8 cellular contexts compared by ENCODE assay signal in genomic region chr5:159207616-159208507, GRCh38. TPM values are rescaled to one million over a fixed set of nuclear protein-coding genes. Genes with fewer than 3 reads are reported as not detected.
DNase-seq lines count a peak whose midpoint lies in the region; ATAC-seq and TF ChIP-seq lines count a peak whose summit lies in the region.

No MANE protein-coding gene starts in this region.

- peak; percentile 20 for TF ChIP-seq EP300 in neural cell (conservative IDR thresholded peaks at IDR 0.05; ENCODE audit: poor library complexity, severe bottlenecking)

- peaks cover 77% of the 10 kb centered on the region for H3K4me1 Mint-ChIP-seq in stimulated activated naive CD8-positive, alpha-beta T cell treated with anti-CD3 and anti-CD28 coated beads, Interleukin-15, Interleukin-2, amounts not matched to agents 100 ng/mL and 50 ng/mL, for 24 hours (ENCODE audit: low read depth)

- no peaks in the 10 kb centered on the region for H3K9me3 Mint-ChIP-seq in stimulated activated naive CD8-positive, alpha-beta T cell treated with anti-CD3 and anti-CD28 coated beads, Interleukin-15, Interleukin-2, amounts not matched to agents 100 ng/mL and 50 ng/mL, for 24 hours

- peaks cover 2% of the 10 kb centered on the region for H3K36me3 ChIP-seq in IMR-90 (ENCODE audit: control insufficient read depth, insufficient read depth, low read length)
- H3K36me3 ChIP-seq in RWPE2 (ENCODE audit: low read depth), result peaks cover 28% of the 10 kb centered on the region
- no peaks in the 10 kb centered on the region for H3K36me3 ChIP-seq in neural cell (ENCODE audit: insufficient read depth, low read length)

- 0% methylated on average over 13 of the region's 36 CpGs; no CpG with 5 or more reads in 1 of the 2 experiments for WGBS in IMR-90 (ENCODE audit: extremely low coverage in 2 of 2, insufficient read length in 1 of 2), 2 experiments

- H3K79me2 ChIP-seq in neural cell (replicated peaks; ENCODE audit: insufficient read depth, low read length), result peaks cover 49% of the 10 kb centered on the region

- peak overlapping the region; percentile 88 for H3K56ac ChIP-seq in IMR-90 (ENCODE audit: extremely low read depth, insufficient read depth, low read length)

- intact Hi-C loops in IMR-90 (cut with micrococcal nuclease), result loop anchor here (2.0 to 10.0 kb wide), 4 partner anchors 23 to 767 kb away; partner anchors contain the start of gene UBLCP1

- H3K4ac ChIP-seq in IMR-90 (ENCODE audit: low read depth, low read length), result peak overlapping the region; percentile 99

- H3K9me1 ChIP-seq in IMR-90 (ENCODE audit: insufficient read depth, low read length), result no peaks in the 10 kb centered on the region; the same call in 1 of the 2 replicates

- ATAC-seq in GM21529 (IDR thresholded peaks at IDR 0.05; ENCODE audit: unreplicated experiment) (peak; percentile 55), IMR-90 (ENCODE audit: low read depth) (peak; percentile 54), RWPE2 (ENCODE audit: low read depth) (peak; percentile 61)

- H3K4me3 Mint-ChIP-seq in stimulated activated naive CD8-positive, alpha-beta T cell treated with anti-CD3 and anti-CD28 coated beads, Interleukin-15, Interleukin-2, amounts not matched to agents 100 ng/mL and 50 ng/mL, for 24 hours, result peak overlapping the region; percentile 98

- BruUV-seq in IMR-90 (replicated peaks; lab: Mats Ljungman, UMichigan), result TSS peak; percentile 49

- POLR2A ChIA-PET in IMR-90 (lab: Charles Lee; ENCODE audit: unreplicated experiment), result interaction anchor here (0.6 to 1.2 kb wide), 6 partner anchors 9 to 1882 kb away, joined by 3 to 8 read pairs (median 3); no protein-coding TSS in a partner anchor

- H3K4me2 ChIP-seq in IMR-90 (ENCODE audit: low read depth, low read length) (peak overlapping the region; percentile 85), neural cell (ENCODE audit: low read length) (peak overlapping the region; percentile 88)

- DNase-seq in DMS53 treated with DMSO at 0.1 percent for 48 hours (lab: John Stamatoyannopoulos, UW; ENCODE audit: unreplicated experiment) (peak; percentile 57), IMR-90 (peak; percentile 78), RWPE2 (ENCODE audit: low spot score) (peak; percentile 86), fibroblast of the aortic adventitia (ENCODE audit: low read depth) (peak; percentile 75)
- peak; percentile 76 for DNase-seq in activated effector memory CD4-positive, alpha-beta T cell treated with Interleukin-2 at 50 U/mL for 16 hours

- H4K20me1 ChIP-seq in IMR-90 (ENCODE audit: insufficient read depth, low read length) (peaks cover 19% of the 10 kb centered on the region), neural cell (ENCODE audit: insufficient read depth) (no peaks in the 10 kb centered on the region)

- peak overlapping the region; percentile 98 for H4K91ac ChIP-seq in IMR-90 (ENCODE audit: insufficient read depth, low read depth, low read length)

- peak overlapping the region; percentile 99 for H3K27ac Mint-ChIP-seq in stimulated activated naive CD8-positive, alpha-beta T cell treated with anti-CD3 and anti-CD28 coated beads, Interleukin-15, Interleukin-2, amounts not matched to agents 100 ng/mL and 50 ng/mL, for 24 hours

- peak overlapping the region; percentile 99 for H3K9ac ChIP-seq in IMR-90 (ENCODE audit: low read depth, low read length)
- peak overlapping the region; percentile 83 for H3K9ac ChIP-seq in neural cell (ENCODE audit: low read length)

- H3K23ac ChIP-seq in IMR-90 (ENCODE audit: low read depth, low read length), result peak overlapping the region; percentile 76

- CTCF ChIA-PET in IMR-90 (lab: Yijun Ruan, JAX), result interaction anchor here (0.6 to 1.7 kb wide), 3 partner anchors 9 to 51 kb away, joined by 5 to 10 read pairs (median 6); no protein-coding TSS in a partner anchor

- H2AK9ac ChIP-seq in IMR-90 (replicated peaks; ENCODE audit: low read depth, low read length, poor library complexity), result peak overlapping the region; percentile 99

- H2BK20ac ChIP-seq in IMR-90 (ENCODE audit: low read depth, low read length), result peak overlapping the region; percentile 45

- H3K18ac ChIP-seq in IMR-90 (ENCODE audit: low read depth, low read length), result peak overlapping the region; percentile 87

- H2AFZ ChIP-seq in IMR-90 (replicated peaks; ENCODE audit: low read length, poor library complexity), result peak overlapping the region; percentile 26
- H2AFZ ChIP-seq in neural cell (ENCODE audit: low read depth, low read length), result peak overlapping the region; percentile 47

- H3K27ac ChIP-seq in IMR-90 (ENCODE audit: insufficient read depth, low read length) (peak overlapping the region; percentile 100), RWPE2 (ENCODE audit: poor library complexity, severe bottlenecking) (peak overlapping the region; percentile 89), neural cell (ENCODE audit: low read length) (peak overlapping the region; percentile 86)

- peaks cover 8 to 10% of the 10 kb centered on the region in 2 experiments; a peak in 3 of 4 replicates for H3K79me1 ChIP-seq in IMR-90 (ENCODE audit: low read depth in 1 of 2, low read length in 2 of 2)

- peak overlapping the region; percentile 6; the same call in 2 of the 3 replicates for H2BK15ac ChIP-seq in IMR-90 (ENCODE audit: low read depth, low read length)

- dilution Hi-C loops in IMR-90 (cut with HindIII; ENCODE audit: low sequenced_read_pairs, unreplicated experiment), result no loop called here

- in situ Hi-C loops in IMR-90 (cut with MboI; ENCODE audit: low sequenced_read_pairs), result loop anchor here (5.0 kb wide), 1 partner anchor 51 kb away; no protein-coding TSS in a partner anchor

- peak overlapping the region; percentile 92 to 98 for H4K8ac ChIP-seq in IMR-90 (ENCODE audit: low read depth in 2 of 2, low read length in 2 of 2)

- peaks cover 48% of the 10 kb centered on the region for H3K36me3 Mint-ChIP-seq in stimulated activated naive CD8-positive, alpha-beta T cell treated with anti-CD3 and anti-CD28 coated beads, Interleukin-15, Interleukin-2, amounts not matched to agents 100 ng/mL and 50 ng/mL, for 24 hours (ENCODE audit: low read depth)

- H2BK120ac ChIP-seq in IMR-90 (ENCODE audit: low read depth, low read length), result peak overlapping the region; percentile 39

- peak overlapping the region; percentile 83 for H3K4me3 ChIP-seq in IMR-90 (ENCODE audit: insufficient read depth, low read depth, low read length)
- peak overlapping the region; percentile 93 for H3K4me3 ChIP-seq in RWPE2 (ENCODE audit: severe bottlenecking)
- peak overlapping the region; percentile 89 for H3K4me3 ChIP-seq in fibroblast of the aortic adventitia (ENCODE audit: low read depth, low read length)
- H3K4me3 ChIP-seq in neural cell (ENCODE audit: low read length), result peak overlapping the region; percentile 79

- H2AK5ac ChIP-seq in IMR-90 (ENCODE audit: low read depth, low read length), result peak overlapping the region; percentile 98

- H3K14ac ChIP-seq in IMR-90 (replicated peaks; ENCODE audit: low read depth, low read length), result peak overlapping the region; percentile 99

- H3K27me3 ChIP-seq in IMR-90 (ENCODE audit: control insufficient read depth, insufficient read depth, low read length) (no peaks in the 10 kb centered on the region), RWPE2 (ENCODE audit: insufficient read depth, poor library complexity, severe bottlenecking) (no peaks in the 10 kb centered on the region), neural cell (ENCODE audit: insufficient read depth, low read depth, low read length) (no peaks in the 10 kb centered on the region)

- peaks cover 11% of the 10 kb centered on the region for H3F3A ChIP-seq in neural cell (ENCODE audit: insufficient read depth, low read length, poor library complexity, severe bottlenecking)

- peak; percentile 46 for TF ChIP-seq POLR2A in IMR-90 (IDR thresholded peaks at IDR 0.05; ENCODE audit: low read depth, low read length)

- no peak for TF ChIP-seq RAD21 in IMR-90 (IDR thresholded peaks at IDR 0.05; ENCODE audit: low read length)
- TF ChIP-seq RAD21 in neural cell (conservative IDR thresholded peaks at IDR 0.05), result peak; percentile 29

- peak overlapping the region; percentile 83 for H4K5ac ChIP-seq in IMR-90 (ENCODE audit: low read depth, low read length)

- H2BK5ac ChIP-seq in IMR-90 (ENCODE audit: low read depth, low read length, poor library complexity, severe bottlenecking), result peak overlapping the region; percentile 79

- H3K9me3 ChIP-seq in IMR-90 (ENCODE audit: control insufficient read depth, insufficient read depth, low read length), result no peaks in the 10 kb centered on the region
- no peaks in the 10 kb centered on the region for H3K9me3 ChIP-seq in RWPE2 (ENCODE audit: severe bottlenecking)
- no peaks in the 10 kb centered on the region for H3K9me3 ChIP-seq in neural cell (ENCODE audit: low read length)

- no peak for TF ChIP-seq CTCF in IMR-90 (conservative IDR thresholded peaks at IDR 0.05; ENCODE audit: low read depth, low read length)
- no peak for TF ChIP-seq CTCF in RWPE2 (IDR thresholded peaks at IDR 0.05; ENCODE audit: poor library complexity, severe bottlenecking)
- peak; percentile 2 for TF ChIP-seq CTCF in fibroblast of the aortic adventitia (IDR thresholded peaks at IDR 0.05; ENCODE audit: insufficient read depth, low read length)
- no peak for TF ChIP-seq CTCF in neural cell (IDR thresholded peaks at IDR 0.05; ENCODE audit: poor library complexity, severe bottlenecking)

- H3K9me2 ChIP-seq in neural cell (ENCODE audit: insufficient read depth, low read length), result peaks cover 2% of the 10 kb centered on the region

- H3K4me1 ChIP-seq in IMR-90 (ENCODE audit: control insufficient read depth, insufficient read depth, low read length) (peaks cover 9% of the 10 kb centered on the region; the same call in 1 of the 2 replicates), RWPE2 (ENCODE audit: insufficient read depth, poor library complexity, severe bottlenecking) (peaks cover 47% of the 10 kb centered on the region)

- H3K27me3 Mint-ChIP-seq in stimulated activated naive CD8-positive, alpha-beta T cell treated with anti-CD3 and anti-CD28 coated beads, Interleukin-15, Interleukin-2, amounts not matched to agents 100 ng/mL and 50 ng/mL, for 24 hours, result no peaks in the 10 kb centered on the region

TF ChIP-seq in IMR-90, 13 proteins besides CTCF, POLR2A, EP300 and RAD21 (continues in another document):
- TF ChIP-seq RFX5 (IDR thresholded peaks at IDR 0.05; ENCODE audit: low read depth, low read length), result no peak

RNA-seq across cellular contexts. Expression of gene RNF145, which starts 1.5 kb away (rescaled TPM):
- total RNA-seq in IMR-90 (2012; rRNA removed) (50.0 and 68.0 TPM in 2 replicates), fibroblast of the aortic adventitia (ENCODE audit: low replicate concordance) (35.2 and 42.9 TPM in 2 replicates)
- polyA plus RNA-seq in IMR-90 (2012; rRNA removed) (44.9 and 57.0 TPM in 2 replicates), neural cell (49.7 and 52.4 TPM in 2 replicates)
- polyA plus RNA-seq in IMR-90 (2012; cell fraction: cytosol; rRNA removed), result 14.3 and 27.2 TPM in 2 replicates
- 8.4 and 77.6 TPM in 2 replicates for polyA plus RNA-seq in IMR-90 (2012; cell fraction: nucleus; rRNA removed; ENCODE audit: low replicate concordance)
- polyA minus RNA-seq in neural cell, result 53.6 and 56.4 TPM in 2 replicates

RNA-seq across cellular contexts. Expression of gene UBLCP1, which starts 55.2 kb away (rescaled TPM):
- total RNA-seq in IMR-90 (2012; rRNA removed) (11.7 and 23.1 TPM in 2 replicates), fibroblast of the aortic adventitia (ENCODE audit: low replicate concordance) (36.5 and 82.8 TPM in 2 replicates)
- polyA plus RNA-seq in IMR-90 (2012; rRNA removed) (13.0 and 17.5 TPM in 2 replicates), neural cell (34.9 and 42.5 TPM in 2 replicates)
- polyA plus RNA-seq in IMR-90 (2012; cell fraction: cytosol; rRNA removed), result 1.4 and 5.3 TPM in 2 replicates
- 0.42 and 5.4 TPM in 2 replicates for polyA plus RNA-seq in IMR-90 (2012; cell fraction: nucleus; rRNA removed; ENCODE audit: low replicate concordance)
- polyA minus RNA-seq in neural cell, result 32.6 and 35.4 TPM in 2 replicates

Comparison
In these comparisons a context has a peak if more than half of its experiments do, and no peak if none do; other contexts are left out.
1. Peak in every context shown above with its lines: DNase-seq, ATAC-seq, H3K4me3 ChIP-seq and H3K27ac ChIP-seq.